19 cellular contexts compared by ENCODE assay signal in the genomic region with DNA sequence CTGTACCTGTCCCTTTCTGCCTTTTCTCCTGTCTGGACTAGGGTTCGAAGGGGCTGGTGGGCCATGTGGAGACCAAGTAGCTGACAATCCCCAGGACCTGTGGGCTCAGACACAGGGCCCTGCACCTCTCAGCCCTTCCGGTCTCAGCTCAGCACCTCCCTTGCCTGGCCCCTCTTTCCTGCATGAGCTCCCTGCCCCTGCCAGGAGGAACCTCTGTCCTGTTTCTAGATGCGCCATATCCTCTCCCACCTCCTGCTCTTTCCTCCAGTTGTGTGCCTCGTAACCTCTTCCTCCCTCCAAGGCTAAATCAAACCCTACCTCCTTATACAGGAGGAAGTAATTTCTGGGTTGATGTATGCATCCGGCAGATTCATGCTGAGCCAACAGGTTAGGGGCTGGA.
"Had no signal": no experiment of that assay in that cellular context is flagged by ENCODE, and none has a peak within 500 bp of the region (broad histone marks: within the 10 kb centered on the region; RNA-seq: fewer than 3 reads in every experiment).

No MANE protein-coding gene starts in this region.

- ATAC-seq: activated naive CD8-positive, alpha-beta T cell treated with anti-CD3 and anti-CD28 coated beads, Interleukin-2, amount 50 U/mL, for 24 hours; body of pancreas; WTC11 had no signal

- H3K4me2 ChIP-seq: smooth muscle cell had no signal

- H3K27me3 ChIP-seq: body of pancreas, cardiac muscle cell, sigmoid colon, upper lobe of left lung had no signal

- H3K4me1 ChIP-seq: body of pancreas, sigmoid colon, upper lobe of left lung had no signal

- H3K36me3 ChIP-seq: cardiac muscle cell, sigmoid colon, thoracic aorta had no signal

- H3K4me3 ChIP-seq: body of pancreas, cardiac muscle cell, sigmoid colon, SK-N-MC, smooth muscle cell, thoracic aorta, upper lobe of left lung had no signal

- FAIRE-seq: endometrium, frontal cortex had no signal

- DNase-seq: activated CD4-positive, alpha-beta memory T cell treated with anti-CD3 and anti-CD28 coated beads for 36 hours; activated gamma-delta T cell; activated naive CD4-positive, alpha-beta T cell treated with anti-CD3 and anti-CD28 coated beads, Interleukin-2, amount 50 U/mL, for 16 hours; activated naive CD8-positive, alpha-beta T cell treated with anti-CD3 and anti-CD28 coated beads, Interleukin-2, amount 50 U/mL, for 24 hours; body of pancreas; glutamatergic neuron; hippocampal formation; occipital lobe; sigmoid colon; stimulated activated CD4-positive, alpha-beta T cell treated with anti-CD3 and anti-CD28 coated beads, Interleukin-4, amount 100 ng/mL, for 1 hour; stimulated activated naive CD4-positive, alpha-beta T cell treated with Interleukin-2 at 50 U/mL for 16 hours; upper lobe of left lung had no signal

- H3K27ac ChIP-seq: body of pancreas, cardiac muscle cell, sigmoid colon, SK-N-MC, thoracic aorta, upper lobe of left lung had no signal

- H3K9me3 ChIP-seq: body of pancreas, sigmoid colon, thoracic aorta, upper lobe of left lung had no signal
